8 cellular contexts compared by ENCODE assay signal in the genomic region with DNA sequence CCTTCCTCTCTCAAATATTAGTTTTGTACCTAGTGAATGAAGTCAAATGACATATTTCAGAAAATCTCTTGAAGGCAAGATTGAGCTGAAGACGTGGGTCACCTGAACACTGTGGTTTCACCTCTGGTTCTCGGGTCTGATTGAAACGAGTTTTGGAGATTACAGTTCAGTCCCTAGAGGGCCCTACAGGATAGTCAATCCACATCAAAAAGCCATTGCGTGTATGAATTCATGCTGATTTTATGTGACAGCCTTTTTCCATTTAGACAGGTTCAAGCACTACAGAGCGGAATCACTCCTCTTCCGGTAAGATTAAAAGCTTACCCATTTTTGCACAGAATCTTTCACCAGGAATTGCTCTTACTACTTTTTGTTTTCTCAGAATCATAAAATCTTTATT.
DNase-seq lines count a peak whose midpoint lies in the region; ATAC-seq and TF ChIP-seq lines count a peak whose summit lies in the region.

No MANE protein-coding gene starts in this region.

- no peaks in the 10 kb centered on the region for H3K36me3 Mint-ChIP-seq in activated naive CD8-positive, alpha-beta T cell treated with anti-CD3 and anti-CD28 coated beads, Interleukin-2, amount 50 U/mL, for 24 hours (ENCODE audit: low read depth)

- H3K4me1 Mint-ChIP-seq in activated naive CD8-positive, alpha-beta T cell treated with anti-CD3 and anti-CD28 coated beads, Interleukin-2, amount 50 U/mL, for 24 hours: peaks cover 11% of the 10 kb centered on the region

- 53 to 72% methylated on average over 6 of the region's 6 CpGs for WGBS in thyroid gland, 2 donors

- intact Hi-C loops in mucosa of descending colon (cut with DNase I, micrococcal nuclease) (no loop called here), thyroid gland (cut with DNase I) (no loop called here)

- H3K27me3 Mint-ChIP-seq in activated naive CD8-positive, alpha-beta T cell treated with anti-CD3 and anti-CD28 coated beads, Interleukin-2, amount 50 U/mL, for 24 hours: peaks cover 5% of the 10 kb centered on the region

- TF ChIP-seq CTCF in mucosa of descending colon (IDR thresholded peaks at IDR 0.05) (no peak), thyroid gland (IDR thresholded peaks at IDR 0.05) (no peak)

- peak overlapping the region; percentile 49 for H3K27ac Mint-ChIP-seq in activated naive CD8-positive, alpha-beta T cell treated with anti-CD3 and anti-CD28 coated beads, Interleukin-2, amount 50 U/mL, for 24 hours

- H3K9me3 Mint-ChIP-seq in activated naive CD8-positive, alpha-beta T cell treated with anti-CD3 and anti-CD28 coated beads, Interleukin-2, amount 50 U/mL, for 24 hours: no peaks in the 10 kb centered on the region

- DNase-seq in DMS 273 (lab: John Stamatoyannopoulos, UW; ENCODE audit: unreplicated experiment): peak; percentile 5
- no peak for DNase-seq in DMS 273 treated with DMSO at 0.1 percent for 48 hours (lab: John Stamatoyannopoulos, UW)
- DNase-seq in activated naive CD8-positive, alpha-beta T cell treated with anti-CD3 and anti-CD28 coated beads, Interleukin-2, amount 50 U/mL, for 24 hours: no peak
- peak in 1 of 3 donors; percentile 19 for DNase-seq in mucosa of descending colon
- DNase-seq in thyroid gland: no peak
- DNase-seq in NK-92 (lab: John Stamatoyannopoulos, UW; ENCODE audit: unreplicated experiment): no peak

- no peaks in the 10 kb centered on the region for H3K9me3 ChIP-seq in mucosa of descending colon
- H3K9me3 ChIP-seq in thyroid gland: no peaks in the 10 kb centered on the region

- H3K4me3 Mint-ChIP-seq in activated naive CD8-positive, alpha-beta T cell treated with anti-CD3 and anti-CD28 coated beads, Interleukin-2, amount 50 U/mL, for 24 hours: no peak overlapping the region

- peak; percentile 5; the same call in 1 of the 2 replicates for TF ChIP-seq RAD21 in Ishikawa (IDR thresholded peaks at IDR 0.05; ENCODE audit: low read depth)

- H3K4me1 ChIP-seq in mucosa of descending colon (ENCODE audit: low read depth): no peaks in the 10 kb centered on the region
- H3K4me1 ChIP-seq in thyroid gland: peaks cover 0 to 3% of the 10 kb centered on the region in 2 donors

- peak; percentile 98 for ATAC-seq in activated naive CD8-positive, alpha-beta T cell treated with anti-CD3 and anti-CD28 coated beads, Interleukin-2, amount 50 U/mL, for 24 hours
- peak; percentile 56 for ATAC-seq in mucosa of descending colon
- no peak for ATAC-seq in HG02870 (IDR thresholded peaks at IDR 0.05; ENCODE audit: unreplicated experiment)

- no peaks in the 10 kb centered on the region for H3K27me3 ChIP-seq in thyroid gland

- H3K27ac ChIP-seq in thyroid gland: no peak overlapping the region

- H3K36me3 ChIP-seq in mucosa of descending colon (ENCODE audit: low read depth) (no peaks in the 10 kb centered on the region), thyroid gland (no peaks in the 10 kb centered on the region)

- no peak for TF ChIP-seq POLR2A in thyroid gland (IDR thresholded peaks at IDR 0.05)

- no peak for TF ChIP-seq EP300 in Ishikawa (IDR thresholded peaks at IDR 0.05; ENCODE audit: borderline replicate concordance)

- H3K4me3 ChIP-seq in mucosa of descending colon (no peak overlapping the region), thyroid gland (replicated peaks in 1 of 3) (no peak overlapping the region)

TF ChIP-seq in Ishikawa, 13 proteins besides CTCF, POLR2A, EP300 and RAD21:
- TF ChIP-seq NFIC (IDR thresholded peaks at IDR 0.05) (no peak), CREB1 (IDR thresholded peaks at IDR 0.05; ENCODE audit: low read depth) (no peak), ZBTB7A (IDR thresholded peaks at IDR 0.05; ENCODE audit: low read depth) (no peak), CEBPB (IDR thresholded peaks at IDR 0.05) (no peak), FOXM1 (IDR thresholded peaks at IDR 0.05; ENCODE audit: borderline replicate concordance, low read depth) (no peak)
- TF ChIP-seq, protein P1, sequence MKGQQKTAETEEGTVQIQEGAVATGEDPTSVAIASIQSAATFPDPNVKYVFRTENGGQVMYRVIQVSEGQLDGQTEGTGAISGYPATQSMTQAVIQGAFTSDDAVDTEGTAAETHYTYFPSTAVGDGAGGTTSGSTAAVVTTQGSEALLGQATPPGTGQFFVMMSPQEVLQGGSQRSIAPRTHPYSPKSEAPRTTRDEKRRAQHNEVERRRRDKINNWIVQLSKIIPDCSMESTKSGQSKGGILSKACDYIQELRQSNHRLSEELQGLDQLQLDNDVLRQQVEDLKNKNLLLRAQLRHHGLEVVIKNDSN (IDR thresholded peaks at IDR 0.05): no peak
- TF ChIP-seq, protein P2, sequence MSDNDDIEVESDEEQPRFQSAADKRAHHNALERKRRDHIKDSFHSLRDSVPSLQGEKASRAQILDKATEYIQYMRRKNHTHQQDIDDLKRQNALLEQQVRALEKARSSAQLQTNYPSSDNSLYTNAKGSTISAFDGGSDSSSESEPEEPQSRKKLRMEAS (IDR thresholded peaks at IDR 0.05): no peak
